10 cellular contexts compared by ENCODE assay signal in genomic region chr1:225460021-225460736, GRCh38. TPM values are rescaled to one million over a fixed set of nuclear protein-coding genes. Genes with fewer than 3 reads are reported as not detected.
DNase-seq lines count a peak whose midpoint lies in the region; ATAC-seq, FAIRE-seq and TF ChIP-seq lines count a peak whose summit lies in the region.
"Had no signal": no experiment of that assay in that cellular context is flagged by ENCODE, and none has a peak within 500 bp of the region (broad histone marks: within the 10 kb centered on the region; RNA-seq: fewer than 3 reads in every experiment).

No MANE protein-coding gene starts in this region.

- DNase-seq in cardiac septum (ENCODE audit: low spot score) (peak; percentile 73), left ventricle myocardium inferior (no peak), myocyte (ENCODE audit: low read depth) (peak; percentile 67), cortex of kidney (lab: John Stamatoyannopoulos, UW) (no peak), H54 (ENCODE audit: insufficient read length, low spot score) (no peak), smooth muscle cell (lab: John Stamatoyannopoulos, UW; ENCODE audit: unreplicated experiment) (no peak), EL (no peak)
- no peak for DNase-seq in activated naive CD8-positive, alpha-beta T cell treated with anti-CD3 and anti-CD28 coated beads, Interleukin-2, amount 10 ng/mL, durations not matched to agents 7 days and 5 days
- DNase-seq: activated CD4-positive, CD25-positive, alpha-beta regulatory T cell treated with anti-CD3 and anti-CD28 coated beads, Interleukin-2, amount 50 U/mL, for 72 hours had no signal

- ATAC-seq in activated naive CD8-positive, alpha-beta T cell treated with anti-CD3 and anti-CD28 coated beads, Interleukin-2, amount 10 ng/mL, durations not matched to agents 7 days and 5 days (ENCODE audit: low read depth), result peak; percentile 6

- no peak overlapping the region for H3K9ac ChIP-seq in smooth muscle cell (ENCODE audit: low read depth)

- H3K9me3 ChIP-seq in left ventricle myocardium inferior (replicated peaks) (no peaks in the 10 kb centered on the region), smooth muscle cell (replicated peaks; ENCODE audit: low read depth) (no peaks in the 10 kb centered on the region)

- H3K27me3 ChIP-seq in left ventricle myocardium inferior (ENCODE audit: low read depth) (no peaks in the 10 kb centered on the region), smooth muscle cell (ENCODE audit: low read depth) (no peaks in the 10 kb centered on the region)
- H3K27me3 ChIP-seq: cardiac muscle cell had no signal

- H3K9me3 Mint-ChIP-seq in activated naive CD8-positive, alpha-beta T cell treated with anti-CD3 and anti-CD28 coated beads, Interleukin-2, amount 10 ng/mL, durations not matched to agents 7 days and 5 days, result peaks cover 1% of the 10 kb centered on the region

- POLR2A ChIA-PET in activated naive CD8-positive, alpha-beta T cell treated with anti-CD3 and anti-CD28 coated beads, Interleukin-2, amount 10 ng/mL, durations not matched to agents 7 days and 5 days (lab: Charles Lee), result interaction anchor here (0.8 to 12.2 kb wide), 5 partner anchors 8 to 602 kb away, joined by 3 to 226 read pairs (median 8); partner anchors contain the start of genes H3-3A and LBR

- H3K4me1 Mint-ChIP-seq in activated naive CD8-positive, alpha-beta T cell treated with anti-CD3 and anti-CD28 coated beads, Interleukin-2, amount 10 ng/mL, durations not matched to agents 7 days and 5 days, result peaks cover 18% of the 10 kb centered on the region

- H3K27me3 Mint-ChIP-seq in activated naive CD8-positive, alpha-beta T cell treated with anti-CD3 and anti-CD28 coated beads, Interleukin-2, amount 10 ng/mL, durations not matched to agents 7 days and 5 days, result no peaks in the 10 kb centered on the region

- H3K36me3 ChIP-seq in left ventricle myocardium inferior (no peaks in the 10 kb centered on the region), smooth muscle cell (ENCODE audit: low read depth) (no peaks in the 10 kb centered on the region)
- H3K36me3 ChIP-seq: cardiac muscle cell had no signal

- H3K79me2 ChIP-seq in smooth muscle cell (ENCODE audit: low read depth), result no peaks in the 10 kb centered on the region

- no peak overlapping the region for H3K4me2 ChIP-seq in smooth muscle cell

- peaks cover 7% of the 10 kb centered on the region for H3F3A ChIP-seq in smooth muscle cell (ENCODE audit: low read depth)

- no peak for FAIRE-seq in H54 (lab: Jason Lieb, UNC)

- intact Hi-C loops in cardiac septum (cut with DNase I) (no loop called here), left ventricle myocardium inferior (cut with micrococcal nuclease) (no loop called here)

- no peak overlapping the region for H2AFZ ChIP-seq in smooth muscle cell (ENCODE audit: low read depth)

- H3K4me3 ChIP-seq in left ventricle myocardium inferior, result no peak overlapping the region
- H3K4me3 ChIP-seq in smooth muscle cell, result no peak overlapping the region
- H3K4me3 ChIP-seq: cardiac muscle cell had no signal

- H4K20me1 ChIP-seq in smooth muscle cell (ENCODE audit: low read depth), result no peaks in the 10 kb centered on the region

- no peak for TF ChIP-seq POLR2A in H54 (IDR thresholded peaks at IDR 0.05; ENCODE audit: low read depth, low read length)

- H3K36me3 Mint-ChIP-seq in activated naive CD8-positive, alpha-beta T cell treated with anti-CD3 and anti-CD28 coated beads, Interleukin-2, amount 10 ng/mL, durations not matched to agents 7 days and 5 days, result peaks cover 2% of the 10 kb centered on the region

- no peak for TF ChIP-seq CTCF in left ventricle myocardium inferior (IDR thresholded peaks at IDR 0.05; ENCODE audit: borderline replicate concordance)
- no peak for TF ChIP-seq CTCF in smooth muscle cell (IDR thresholded peaks at IDR 0.05; ENCODE audit: borderline replicate concordance, insufficient read depth, poor library complexity, severe bottlenecking)

- H3K4me3 Mint-ChIP-seq in activated naive CD8-positive, alpha-beta T cell treated with anti-CD3 and anti-CD28 coated beads, Interleukin-2, amount 10 ng/mL, durations not matched to agents 7 days and 5 days, result peak overlapping the region; percentile 3

- H3K4me1 ChIP-seq in left ventricle myocardium inferior (peaks cover 34% of the 10 kb centered on the region), smooth muscle cell (ENCODE audit: low read depth) (peaks cover 12% of the 10 kb centered on the region)

- H3K27ac Mint-ChIP-seq in activated naive CD8-positive, alpha-beta T cell treated with anti-CD3 and anti-CD28 coated beads, Interleukin-2, amount 10 ng/mL, durations not matched to agents 7 days and 5 days, result peak overlapping the region; percentile 15

- no peak overlapping the region for H3K27ac ChIP-seq in left ventricle myocardium inferior (replicated peaks)
- no peak overlapping the region for H3K27ac ChIP-seq in smooth muscle cell (ENCODE audit: low read depth)
- H3K27ac ChIP-seq: cardiac muscle cell had no signal

- WGBS in smooth muscle cell (ENCODE audit: low lambda C conversion rate), result 71% methylated on average over 18 of the region's 18 CpGs

RNA-seq across cellular contexts. Expression of gene LBR, which starts 32.3 kb away (rescaled TPM):
- total RNA-seq in cardiac septum (13.7 TPM), left ventricle myocardium inferior (8.9 TPM), myocyte (13.7 and 14.3 TPM in 2 replicates), smooth muscle cell (33.4 and 43.6 TPM in 2 replicates)
- 100 to 1,000 TPM; 168 to 171 TPM for total RNA-seq in activated naive CD8-positive, alpha-beta T cell treated with anti-CD3 and anti-CD28 coated beads, Interleukin-2, amount 10 ng/mL, durations not matched to agents 7 days and 5 days
- polyA plus RNA-seq in myocyte (2012), result 5.1 TPM
- 16.6 and 24.8 TPM in 2 replicates for polyA plus RNA-seq in smooth muscle cell

Comparison
In these comparisons a context has a peak if more than half of its experiments do, and no peak if none do; other contexts are left out.
1. DNase-seq: peak in cardiac septum (single experiment) and myocyte (single experiment); none in left ventricle myocardium inferior (single experiment), activated naive CD8-positive, alpha-beta T cell treated with anti-CD3 and anti-CD28 coated beads, Interleukin-2, amount 10 ng/mL, durations not matched to agents 7 days and 5 days (single experiment), cortex of kidney (single experiment), H54 (single experiment), smooth muscle cell (single experiment) and EL (single experiment).